1 cellular context compared by ENCODE assay signal in genomic region chr15:71143373-71144310, GRCh38.
TF ChIP-seq lines count a peak whose summit lies in the region.

No MANE protein-coding gene starts in this region.

TF ChIP-seq in WTC11, 78 proteins besides CTCF, POLR2A, EP300 and RAD21 (continued from another document):
- TF ChIP-seq ZNF425 (CRISPR knock-in tag; conservative IDR thresholded peaks at IDR 0.05), result no peak
